8 cellular contexts compared by ENCODE assay signal in the genomic region with DNA sequence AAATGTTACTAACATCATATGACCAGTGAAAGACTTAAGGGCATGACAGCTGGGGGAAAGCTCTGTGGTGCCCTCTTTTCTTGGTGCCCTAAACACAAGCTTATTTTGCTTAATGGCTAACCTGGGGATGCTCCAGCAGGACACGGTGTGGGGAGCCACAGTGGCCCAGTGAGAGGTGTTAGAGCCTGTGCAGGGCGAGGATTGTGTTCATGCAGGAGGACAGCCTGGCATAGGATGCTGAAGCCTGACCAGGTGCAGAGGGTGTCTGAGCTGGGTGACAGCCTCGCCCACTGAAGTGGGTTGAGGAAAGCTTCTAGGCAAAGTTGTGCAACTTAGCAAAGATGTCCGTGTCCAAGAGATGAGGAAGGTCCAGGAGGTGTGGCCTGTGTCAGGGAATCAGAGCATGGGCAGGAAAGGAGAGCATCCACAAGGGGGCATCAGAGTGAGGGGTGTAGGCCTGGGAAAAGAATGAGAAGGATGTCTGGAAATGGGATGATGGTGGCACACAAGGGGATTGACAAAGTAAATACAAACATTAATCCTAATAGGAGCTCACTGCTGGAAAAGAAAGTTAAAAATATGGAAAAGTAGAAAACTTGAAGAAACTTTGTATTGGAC. TPM values are rescaled to one million over a fixed set of nuclear protein-coding genes. Genes with fewer than 3 reads are reported as not detected.
DNase-seq lines count a peak whose midpoint lies in the region; ATAC-seq and TF ChIP-seq lines count a peak whose summit lies in the region.

No MANE protein-coding gene starts in this region.

- BruUV-seq in Panc1 (replicated peaks; lab: Mats Ljungman, UMichigan) = no TSS peak

- POLR2A ChIA-PET in CD4-positive, alpha-beta T cell (lab: Charles Lee) = no interaction called here
- POLR2A ChIA-PET in Panc1 (lab: Charles Lee) = interaction anchor here (0.6 kb wide), 1 partner anchor 13 kb away, joined by 5 read pairs; no protein-coding TSS in a partner anchor

- H3K27ac ChIP-seq in CD4-positive, alpha-beta T cell (ENCODE audit: low read depth, low read length) = no peak overlapping the region
- no peak overlapping the region for H3K27ac ChIP-seq in Panc1 (ENCODE audit: low read length)

- no peaks in the 10 kb centered on the region for H3K36me3 ChIP-seq in Panc1 (ENCODE audit: control insufficient read depth, insufficient read depth, low read length)

- H3K27me3 Mint-ChIP-seq in CD4-positive, alpha-beta T cell = no peaks in the 10 kb centered on the region
- H3K27me3 Mint-ChIP-seq in immature natural killer cell (ENCODE audit: low read depth in 3 of 3) = peaks cover 0 to 4% (median 4%) of the 10 kb centered on the region in 3 donors

- no peaks in the 10 kb centered on the region for H3K9me3 ChIP-seq in CD4-positive, alpha-beta T cell (ENCODE audit: control insufficient read depth, low read length)
- no peaks in the 10 kb centered on the region for H3K9me3 ChIP-seq in Panc1 (ENCODE audit: control insufficient read depth, insufficient read depth, low read depth, low read length)

- peak; percentile 48 for ATAC-seq in CD4-positive, alpha-beta T cell (ENCODE audit: poor library complexity)
- ATAC-seq in GM21723 (IDR thresholded peaks at IDR 0.05; ENCODE audit: unreplicated experiment) (peak; percentile 65), Panc1 (peak; percentile 79), HG02759 (IDR thresholded peaks at IDR 0.05; ENCODE audit: unreplicated experiment) (no peak), GM19351 (IDR thresholded peaks at IDR 0.05; ENCODE audit: unreplicated experiment) (no peak)

- H3K27me3 ChIP-seq in CD4-positive, alpha-beta T cell (ENCODE audit: control insufficient read depth, insufficient read depth, low read length) = no peaks in the 10 kb centered on the region
- H3K27me3 ChIP-seq in Panc1 (ENCODE audit: control insufficient read depth, insufficient read depth, low read length) = no peaks in the 10 kb centered on the region

- H3K4me3 ChIP-seq in Panc1 (ENCODE audit: low read depth in 2 of 2, low read length in 2 of 2) = no peak overlapping the region

- in situ Hi-C loops in Panc1 (cut with HindIII; ENCODE audit: low pct_unique_long_range_greater_than_20kb, low sequenced_read_pairs) = loop anchor here (10.0 kb wide), 1 partner anchor 84 kb away; no protein-coding TSS in a partner anchor

- TF ChIP-seq CTCF in CD4-positive, alpha-beta T cell (IDR thresholded peaks at IDR 0.05) = peak; percentile 39
- TF ChIP-seq CTCF in Panc1 (IDR thresholded peaks at IDR 0.05) = peak; percentile 69

- CTCF ChIA-PET in CD4-positive, alpha-beta T cell (lab: Charles Lee) = interaction anchor here (1.0 kb wide), 1 partner anchor 11 kb away, joined by 3 read pairs; no protein-coding TSS in a partner anchor
- CTCF ChIA-PET in Panc1 (lab: Charles Lee) = interaction anchor here (1.1 kb wide), 1 partner anchor 216 kb away, joined by 3 read pairs; no protein-coding TSS in a partner anchor

- H3K9me3 Mint-ChIP-seq in CD4-positive, alpha-beta T cell = no peaks in the 10 kb centered on the region
- no peaks in the 10 kb centered on the region for H3K9me3 Mint-ChIP-seq in immature natural killer cell

- no peak overlapping the region for H3K4me3 Mint-ChIP-seq in CD4-positive, alpha-beta T cell
- H3K4me3 Mint-ChIP-seq in immature natural killer cell = no peak overlapping the region

- intact Hi-C loops in CD4-positive, alpha-beta T cell (cut with DNase I, micrococcal nuclease) = loop anchor here (1.0 to 2.0 kb wide), 3 partner anchors 154 to 204 kb away; no protein-coding TSS in a partner anchor
- intact Hi-C loops in Panc1 (cut with micrococcal nuclease; ENCODE audit: unreplicated experiment) = loop anchor here (2.0 to 10.0 kb wide), 2 partner anchors 158 to 216 kb away; no protein-coding TSS in a partner anchor

- no peaks in the 10 kb centered on the region for H3K4me1 ChIP-seq in Panc1 (ENCODE audit: control insufficient read depth, insufficient read depth, low read length)

- no peaks in the 10 kb centered on the region for H3K4me1 Mint-ChIP-seq in CD4-positive, alpha-beta T cell (ENCODE audit: low read depth)
- no peaks in the 10 kb centered on the region for H3K4me1 Mint-ChIP-seq in immature natural killer cell

- no peak overlapping the region for H3K27ac Mint-ChIP-seq in CD4-positive, alpha-beta T cell
- H3K27ac Mint-ChIP-seq in immature natural killer cell = no peak overlapping the region

- no peaks in the 10 kb centered on the region for H3K36me3 Mint-ChIP-seq in CD4-positive, alpha-beta T cell (ENCODE audit: low read depth)
- H3K36me3 Mint-ChIP-seq in immature natural killer cell = peaks cover 0 to 5% (median 0%) of the 10 kb centered on the region in 3 donors

- DNase-seq in CD4-positive, alpha-beta T cell = peak in 9 of 10 experiments; percentile 2 to 29 (median 16)
- peak; percentile 28 for DNase-seq in Panc1 (ENCODE audit: low read depth, low spot score)
- peak; percentile 31 for DNase-seq in activated naive CD4-positive, alpha-beta T cell treated with anti-CD3 and anti-CD28 coated beads, Interleukin-2, amount 50 U/mL, for 16 hours
- DNase-seq in immature natural killer cell = peak; percentile 4 to 20 (median 7)
- peak in 2 of 3 experiments; percentile 1 to 11 for DNase-seq in stimulated activated CD4-positive, alpha-beta T cell treated with anti-CD3 and anti-CD28 coated beads, TNF-alpha, amount 100 ng/mL, for 4 hours (ENCODE audit: low read depth in 3 of 3)

RNA-seq across cellular contexts. Expression of a gene that starts 33.9 kb away (rescaled TPM):
- total RNA-seq in CD4-positive, alpha-beta T cell = not detected
- not detected for total RNA-seq in Panc1 (2021; ENCODE audit: unreplicated experiment)
- polyA plus RNA-seq in Panc1 (2012; ENCODE audit: insufficient read length) = not detected
- not detected for polyA plus RNA-seq in immature natural killer cell

RNA-seq across cellular contexts. Expression of a gene that starts 43.4 kb away (rescaled TPM):
- total RNA-seq in CD4-positive, alpha-beta T cell = not detected
- not detected for total RNA-seq in Panc1 (2021; ENCODE audit: unreplicated experiment)
- polyA plus RNA-seq in Panc1 (2012; ENCODE audit: insufficient read length) = not detected
- not detected for polyA plus RNA-seq in immature natural killer cell

Comparison
In these comparisons a context has a peak if more than half of its experiments do, and no peak if none do; other contexts are left out.
1. ATAC-seq: peak in CD4-positive, alpha-beta T cell (single experiment), GM21723 (single experiment) and Panc1 (single experiment); none in HG02759 (single experiment) and GM19351 (single experiment).
2. Peak in every context shown above with its lines, with median percentiles within 50 percentile points of each other: DNase-seq.